Comparison of ENCODE assay signal across 8 cellular contexts in the genomic region with DNA sequence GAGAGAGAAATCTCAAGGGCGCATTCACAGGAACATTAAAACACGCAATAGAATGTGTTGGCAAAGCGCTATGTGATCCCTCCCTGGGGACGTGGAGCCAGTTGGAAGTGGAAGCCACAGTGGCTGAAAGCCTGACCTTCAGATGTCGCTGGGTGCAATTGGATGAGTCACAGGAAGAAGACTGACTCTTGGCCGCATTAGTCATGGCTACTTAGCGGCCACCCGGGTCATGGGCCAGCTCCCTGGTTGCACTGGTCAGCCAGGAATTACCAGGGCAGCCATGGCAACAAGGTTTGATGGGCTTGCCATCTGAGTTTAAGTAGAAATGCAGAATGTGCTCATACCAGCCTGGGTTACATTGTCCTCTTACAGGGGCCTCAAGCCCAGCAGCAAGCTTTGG.
DNase-seq lines count a peak whose midpoint lies in the region; ATAC-seq and TF ChIP-seq lines count a peak whose summit lies in the region.
"Not testable (repeated sequence)": the region's sequence is repeated elsewhere in the genome, so short reads cannot be mapped to it uniquely, and the experiment has no call there.

No MANE protein-coding gene starts in this region.

- peaks cover 0 to 41% (median 12%) of the 10 kb centered on the region in 11 experiments; a peak in 14 of 22 replicates for H3K36me3 ChIP-seq in BLaER1 treated with 17β-estradiol and CSF1 and Interleukin-3, amounts not matched to agents 10 nM and 100 nM
- H3K36me3 ChIP-seq in endodermal cell (ENCODE audit: control insufficient read depth, insufficient read depth, low read length); neural progenitor cell; thoracic aorta: not testable (repeated sequence)
- peaks cover 17% of the 10 kb centered on the region for H3K36me3 ChIP-seq in right atrium auricular region

- H3K27me3 ChIP-seq in BLaER1 treated with 17β-estradiol and CSF1 and Interleukin-3, amounts not matched to agents 10 nM and 100 nM; endodermal cell (ENCODE audit: control insufficient read depth, insufficient read depth, low read length, poor library complexity, severe bottlenecking); right atrium auricular region; neural progenitor cell; thoracic aorta (replicated peaks; ENCODE audit: insufficient read depth): not testable (repeated sequence)

- H3K27me3 Mint-ChIP-seq in activated naive CD8-positive, alpha-beta T cell; endodermal cell (ENCODE audit: insufficient read depth); neural progenitor cell (ENCODE audit: insufficient read depth, low read depth): not testable (repeated sequence)

- H3K4me3 Mint-ChIP-seq in activated naive CD8-positive, alpha-beta T cell: peak overlapping the region; percentile 44
- H3K4me3 Mint-ChIP-seq in endodermal cell (peak overlapping the region; percentile 17), neural progenitor cell (peak overlapping the region; percentile 96)

- DNase-seq in HK-2 (ENCODE audit: unreplicated experiment) (peak; percentile 72), RKO (ENCODE audit: low spot score) (peak; percentile 83), right atrium auricular region (ENCODE audit: low spot score) (peak; percentile 93), thoracic aorta (ENCODE audit: low spot score) (peak; percentile 83)
- DNase-seq in endodermal cell; neural progenitor cell (ENCODE audit: low spot score): not testable (repeated sequence)

- peaks cover 22% of the 10 kb centered on the region for H3K4me1 Mint-ChIP-seq in activated naive CD8-positive, alpha-beta T cell (ENCODE audit: low read depth)
- H3K4me1 Mint-ChIP-seq in endodermal cell: not testable (repeated sequence)
- peaks cover 28% of the 10 kb centered on the region for H3K4me1 Mint-ChIP-seq in neural progenitor cell

- peaks cover 13 to 40% (median 33%) of the 10 kb centered on the region in 10 experiments for H3K4me1 ChIP-seq in BLaER1 treated with 17β-estradiol and CSF1 and Interleukin-3, amounts not matched to agents 10 nM and 100 nM
- not testable (repeated sequence) for H3K4me1 ChIP-seq in endodermal cell (ENCODE audit: control insufficient read depth, insufficient read depth, low read length); neural progenitor cell
- peaks cover 0 to 40% of the 10 kb centered on the region in 2 donors for H3K4me1 ChIP-seq in right atrium auricular region
- peaks cover 6 to 27% of the 10 kb centered on the region in 2 donors for H3K4me1 ChIP-seq in thoracic aorta (ENCODE audit: control insufficient read depth in 1 of 2, low read depth in 2 of 2)

- not testable (repeated sequence) for H3K9me3 ChIP-seq in BLaER1 treated with 17β-estradiol and CSF1 and Interleukin-3, amounts not matched to agents 10 nM and 100 nM (replicated peaks in 1 of 11); endodermal cell (ENCODE audit: control insufficient read depth, low read length); right atrium auricular region; neural progenitor cell (ENCODE audit: low read depth); thoracic aorta

- H3F3A ChIP-seq in neural progenitor cell (ENCODE audit: low read depth): not testable (repeated sequence)

- H3K27ac Mint-ChIP-seq in activated naive CD8-positive, alpha-beta T cell; endodermal cell; neural progenitor cell: not testable (repeated sequence)

- H2AFZ ChIP-seq in neural progenitor cell (replicated peaks): not testable (repeated sequence)

- H3K79me2 ChIP-seq in neural progenitor cell (ENCODE audit: low read depth): not testable (repeated sequence)

- not testable (repeated sequence) for H3K9me3 Mint-ChIP-seq in activated naive CD8-positive, alpha-beta T cell (ENCODE audit: low read depth); endodermal cell; neural progenitor cell

- 68 to 92% methylated on average over 3 to 8 of the region's 8 CpGs for WGBS in endodermal cell (ENCODE audit: insufficient coverage in 1 of 2, insufficient read length in 1 of 2), 2 experiments

- ATAC-seq in thoracic aorta (ENCODE audit: insufficient number of reproducible peaks, low FRiP score, low read depth): peak; percentile 98

- H3K9ac ChIP-seq in BLaER1 treated with 17β-estradiol and CSF1 and Interleukin-3, amounts not matched to agents 10 nM and 100 nM; endodermal cell (ENCODE audit: extremely low read depth, low read length, poor library complexity, severe bottlenecking); neural progenitor cell: not testable (repeated sequence)

- TF ChIP-seq CTCF in endodermal cell (conservative IDR thresholded peaks at IDR 0.05); right atrium auricular region (IDR thresholded peaks at IDR 0.05); neural progenitor cell (IDR thresholded peaks at IDR 0.05); thoracic aorta (IDR thresholded peaks at IDR 0.05): not testable (repeated sequence)

- H4K20me1 ChIP-seq in BLaER1 treated with 17β-estradiol and CSF1 and Interleukin-3, amounts not matched to agents 10 nM and 100 nM: peaks cover 0 to 21% (median 5%) of the 10 kb centered on the region in 11 experiments; a peak in 8 of 22 replicates
- H4K20me1 ChIP-seq in neural progenitor cell (ENCODE audit: low read depth): not testable (repeated sequence)

- peak overlapping the region in 7 of 11 experiments; percentile 2 to 90 (median 77); a peak in 13 of 22 replicates for H3K4me2 ChIP-seq in BLaER1 treated with 17β-estradiol and CSF1 and Interleukin-3, amounts not matched to agents 10 nM and 100 nM
- H3K4me2 ChIP-seq in neural progenitor cell: not testable (repeated sequence)

- not testable (repeated sequence) for H3K4me3 ChIP-seq in BLaER1 treated with 17β-estradiol and CSF1 and Interleukin-3, amounts not matched to agents 10 nM and 100 nM; endodermal cell (ENCODE audit: low read length); right atrium auricular region; neural progenitor cell
- peak overlapping the region; percentile 5 for H3K4me3 ChIP-seq in thoracic aorta

- H3K36me3 Mint-ChIP-seq in activated naive CD8-positive, alpha-beta T cell; neural progenitor cell: not testable (repeated sequence)
- peaks cover 16% of the 10 kb centered on the region for H3K36me3 Mint-ChIP-seq in endodermal cell (ENCODE audit: low read depth)

- peak overlapping the region in 1 of 11 experiments; percentile 45; a peak in 1 of 22 replicates for H3K27ac ChIP-seq in BLaER1 treated with 17β-estradiol and CSF1 and Interleukin-3, amounts not matched to agents 10 nM and 100 nM
- H3K27ac ChIP-seq in endodermal cell (ENCODE audit: low read depth, low read length); neural progenitor cell: not testable (repeated sequence)
- H3K27ac ChIP-seq in right atrium auricular region (peak overlapping the region; percentile 84 to 92), thoracic aorta (peak overlapping the region; percentile 80 to 85)

Comparison
In these comparisons a context has a peak if more than half of its experiments do, and no peak if none do; other contexts are left out.
1. H3K4me3 Mint-ChIP-seq: peak in every context shown above with its lines; median percentile 96 in neural progenitor cell; 44 in activated naive CD8-positive, alpha-beta T cell; 17 in endodermal cell.